In genomic region chr2:37282746-37283145, GRCh38 we compare ENCODE assay signal across 1 cellular context.
TF ChIP-seq lines count a peak whose summit lies in the region.

No MANE protein-coding gene starts in this region.

TF ChIP-seq in SK-N-SH treated with all-trans-retinoic acid at 6 μM for 48 hours, 23 proteins besides CTCF, POLR2A, EP300 and RAD21 (continued from another document):
- TF ChIP-seq TSHZ2 (CRISPR knock-in tag; IDR thresholded peaks at IDR 0.05) (no peak), ISL1 (CRISPR knock-in tag; IDR thresholded peaks at IDR 0.05) (no peak), OSR1 (CRISPR knock-in tag; IDR thresholded peaks at IDR 0.05) (no peak), PPARA (CRISPR knock-in tag; IDR thresholded peaks at IDR 0.05; ENCODE audit: borderline replicate concordance) (no peak), RARB (CRISPR knock-in tag; IDR thresholded peaks at IDR 0.05) (no peak), ZNF8 (CRISPR knock-in tag; IDR thresholded peaks at IDR 0.05) (no peak), ZNF565 (CRISPR knock-in tag; conservative IDR thresholded peaks at IDR 0.05; ENCODE audit: low read depth) (no peak), POU6F1 (CRISPR knock-in tag; IDR thresholded peaks at IDR 0.05; ENCODE audit: borderline replicate concordance, low read depth) (no peak), ESRRG (CRISPR knock-in tag; IDR thresholded peaks at IDR 0.05) (no peak), CREB5 (CRISPR knock-in tag; IDR thresholded peaks at IDR 0.05; ENCODE audit: low read depth) (no peak), ZC3H10 (CRISPR knock-in tag; IDR thresholded peaks at IDR 0.05) (no peak), ZFP3 (CRISPR knock-in tag; IDR thresholded peaks at IDR 0.05) (no peak), PATZ1 (CRISPR knock-in tag; IDR thresholded peaks at IDR 0.05; ENCODE audit: borderline replicate concordance) (no peak), GLIS3 (CRISPR knock-in tag; IDR thresholded peaks at IDR 0.05) (no peak), CSDC2 (CRISPR knock-in tag; IDR thresholded peaks at IDR 0.05) (no peak), ARNTL (CRISPR knock-in tag; IDR thresholded peaks at IDR 0.05; ENCODE audit: borderline replicate concordance, low read depth) (no peak), TOX (CRISPR knock-in tag; IDR thresholded peaks at IDR 0.05; ENCODE audit: borderline replicate concordance) (no peak)
